ENCODE assay signal across 18 cellular contexts in the genomic region with DNA sequence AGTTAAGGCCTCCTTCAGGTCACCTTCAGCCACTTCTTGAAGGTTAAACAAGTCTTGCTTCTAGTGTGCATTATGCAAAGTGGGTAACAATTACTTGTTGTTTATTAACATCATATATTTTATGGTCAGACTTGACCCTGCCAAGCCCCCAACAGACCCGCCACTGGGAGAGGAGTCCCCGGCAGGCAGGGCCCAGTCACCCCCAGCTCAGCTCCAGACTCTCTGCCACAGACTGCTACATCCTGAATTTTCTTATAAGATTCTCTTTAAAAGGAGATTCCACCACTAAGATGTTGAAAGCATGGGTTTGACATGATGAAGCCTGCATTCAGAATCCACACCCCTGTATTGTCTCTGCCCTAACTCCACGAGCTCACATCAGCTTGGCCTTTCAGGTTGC.
DNase-seq lines count a peak whose midpoint lies in the region; ATAC-seq and TF ChIP-seq lines count a peak whose summit lies in the region.
"Had no signal": no experiment of that assay in that cellular context is flagged by ENCODE, and none has a peak within 500 bp of the region (broad histone marks: within the 10 kb centered on the region; RNA-seq: fewer than 3 reads in every experiment).

No MANE protein-coding gene starts in this region.

- peak overlapping the region; percentile 66 for H3K4me3 Mint-ChIP-seq in neural progenitor cell
- H3K4me3 Mint-ChIP-seq: CD4-positive, alpha-beta T cell had no signal

- no peaks in the 10 kb centered on the region for H3K79me1 ChIP-seq in mesenchymal stem cell (replicated peaks; ENCODE audit: low read length, poor library complexity, severe bottlenecking)

- H4K91ac ChIP-seq in mesenchymal stem cell (ENCODE audit: low read length) = no peak overlapping the region

- H4K8ac ChIP-seq in mesenchymal stem cell (ENCODE audit: low read length) = no peak overlapping the region

- peak overlapping the region; percentile 44 for H3K27ac Mint-ChIP-seq in neural progenitor cell
- H3K27ac Mint-ChIP-seq: CD4-positive, alpha-beta T cell had no signal

- H3K9ac ChIP-seq in mesenchymal stem cell (ENCODE audit: low read length) (no peak overlapping the region), neural progenitor cell (no peak overlapping the region)

- H3F3A ChIP-seq in neural progenitor cell (ENCODE audit: low read depth) = peaks cover 31% of the 10 kb centered on the region

- no peak overlapping the region for H3K23ac ChIP-seq in mesenchymal stem cell (ENCODE audit: low read length in 2 of 2)

- H3K79me2 ChIP-seq in neural progenitor cell (ENCODE audit: low read depth) = no peaks in the 10 kb centered on the region

- peaks cover 33% of the 10 kb centered on the region for H3K9me3 Mint-ChIP-seq in neural progenitor cell
- H3K9me3 Mint-ChIP-seq: CD4-positive, alpha-beta T cell had no signal

- H3K9me3 ChIP-seq in right atrium auricular region (no peaks in the 10 kb centered on the region), mesenchymal stem cell (ENCODE audit: control insufficient read depth, low read length) (no peaks in the 10 kb centered on the region), neural progenitor cell (ENCODE audit: low read depth) (no peaks in the 10 kb centered on the region), tibial artery (no peaks in the 10 kb centered on the region)

- H3K14ac ChIP-seq in mesenchymal stem cell (ENCODE audit: low read length in 2 of 2) = no peak overlapping the region

- H2AFZ ChIP-seq in mesenchymal stem cell (ENCODE audit: low read depth, low read length) (no peak overlapping the region), neural progenitor cell (replicated peaks) (no peak overlapping the region)

- H2BK12ac ChIP-seq in mesenchymal stem cell (ENCODE audit: low read length in 2 of 2) = peak overlapping the region; percentile 5 to 24

- no peak overlapping the region for H2BK15ac ChIP-seq in mesenchymal stem cell (ENCODE audit: low read depth, poor library complexity, severe bottlenecking)

- intact Hi-C loops in left cardiac atrium (cut with DNase I) (no loop called here), tibial artery (cut with DNase I; ENCODE audit: low total_unique reads) (no loop called here)

- peaks cover 6% of the 10 kb centered on the region for H3K27me3 Mint-ChIP-seq in neural progenitor cell (ENCODE audit: insufficient read depth, low read depth)

- H3K27ac ChIP-seq in right atrium auricular region (no peak overlapping the region), mesenchymal stem cell (ENCODE audit: low read length, poor library complexity, severe bottlenecking) (no peak overlapping the region), neural progenitor cell (peak overlapping the region; percentile 43), tibial artery (no peak overlapping the region)
- H3K27ac ChIP-seq: 22Rv1, C4-2B had no signal

- peaks cover 35% of the 10 kb centered on the region for H3K4me1 Mint-ChIP-seq in neural progenitor cell

- no peak for ATAC-seq in left cardiac atrium
- ATAC-seq: A549 had no signal

- no peak for TF ChIP-seq CTCF in right atrium auricular region (IDR thresholded peaks at IDR 0.05)
- TF ChIP-seq CTCF in neural progenitor cell (IDR thresholded peaks at IDR 0.05) = no peak
- TF ChIP-seq CTCF in tibial artery (IDR thresholded peaks at IDR 0.05) = no peak

- H3K4me2 ChIP-seq in mesenchymal stem cell (ENCODE audit: low read length, poor library complexity, severe bottlenecking) = no peak overlapping the region
- peak overlapping the region; percentile 53 for H3K4me2 ChIP-seq in neural progenitor cell
- H3K4me2 ChIP-seq: A549 had no signal

- H4K20me1 ChIP-seq in neural progenitor cell (ENCODE audit: low read depth) = no peaks in the 10 kb centered on the region

- H3K4ac ChIP-seq in mesenchymal stem cell (ENCODE audit: low read depth in 1 of 2, low read length in 2 of 2) = no peak overlapping the region

- H3K27me3 ChIP-seq in right atrium auricular region (no peaks in the 10 kb centered on the region), mesenchymal stem cell (ENCODE audit: control insufficient read depth in 1 of 2, insufficient read depth in 1 of 2, low read length in 2 of 2) (no peaks in the 10 kb centered on the region), neural progenitor cell (no peaks in the 10 kb centered on the region), tibial artery (no peaks in the 10 kb centered on the region)

- WGBS in mesenchymal stem cell = 100% methylated on average over 3 of the region's 3 CpGs

- H2AK5ac ChIP-seq in mesenchymal stem cell (ENCODE audit: low read length, severe bottlenecking) = peak overlapping the region; percentile 79

- H2BK120ac ChIP-seq in mesenchymal stem cell (ENCODE audit: low read depth, low read length) = no peak overlapping the region

- H3K4me1 ChIP-seq in right atrium auricular region (no peaks in the 10 kb centered on the region), mesenchymal stem cell (ENCODE audit: control insufficient read depth, insufficient read depth, low read depth, low read length) (peaks cover 19% of the 10 kb centered on the region), neural progenitor cell (peaks cover 39% of the 10 kb centered on the region), tibial artery (peaks cover 0 to 8% (median 0%) of the 10 kb centered on the region in 4 donors)

- no peak overlapping the region for H2BK5ac ChIP-seq in mesenchymal stem cell (ENCODE audit: low read depth, low read length, poor library complexity, severe bottlenecking)

- no peak overlapping the region for H3K18ac ChIP-seq in mesenchymal stem cell (ENCODE audit: low read depth in 1 of 2, low read length in 2 of 2)

- H3K36me3 Mint-ChIP-seq in neural progenitor cell = no peaks in the 10 kb centered on the region

- H3K36me3 ChIP-seq in right atrium auricular region = no peaks in the 10 kb centered on the region
- H3K36me3 ChIP-seq in mesenchymal stem cell (ENCODE audit: control insufficient read depth in 1 of 2, insufficient read depth in 2 of 2, low read depth in 1 of 2, low read length in 2 of 2) = no peaks in the 10 kb centered on the region
- H3K36me3 ChIP-seq in neural progenitor cell = no peaks in the 10 kb centered on the region
- H3K36me3 ChIP-seq in tibial artery = no peaks in the 10 kb centered on the region

- no peak overlapping the region for H3K4me3 ChIP-seq in right atrium auricular region
- H3K4me3 ChIP-seq in mesenchymal stem cell (ENCODE audit: insufficient read depth in 1 of 2, low read depth in 1 of 2, low read length in 2 of 2) = no peak overlapping the region
- no peak overlapping the region for H3K4me3 ChIP-seq in neural progenitor cell
- H3K4me3 ChIP-seq in tibial artery = no peak overlapping the region
- H3K4me3 ChIP-seq: A549 had no signal

- peak; percentile 30 for DNase-seq in right atrium auricular region (ENCODE audit: low spot score)
- DNase-seq in left cardiac atrium = no peak
- no peak for DNase-seq in mesenchymal stem cell
- DNase-seq in neural progenitor cell (ENCODE audit: low spot score) = no peak
- DNase-seq in activated CD4-positive, CD25-positive, alpha-beta regulatory T cell treated with anti-CD3 and anti-CD28 coated beads, Interleukin-2, amount 50 U/mL, for 72 hours = no peak
- DNase-seq in tibial artery = no peak
- no peak for DNase-seq in NCI-H1417 treated with DMSO at 0.1 percent for 48 hours (lab: John Stamatoyannopoulos, UW)
- no peak for DNase-seq in NCI-H187 treated with DMSO at 0.1 percent for 48 hours (lab: John Stamatoyannopoulos, UW)
- DNase-seq: AML-193; CD4-positive, alpha-beta T cell; DMS153; DMS79; GF-D8; GOT3; HCEC 1CT had no signal
